ENCODE assay signal across 21 cellular contexts in the genomic region with DNA sequence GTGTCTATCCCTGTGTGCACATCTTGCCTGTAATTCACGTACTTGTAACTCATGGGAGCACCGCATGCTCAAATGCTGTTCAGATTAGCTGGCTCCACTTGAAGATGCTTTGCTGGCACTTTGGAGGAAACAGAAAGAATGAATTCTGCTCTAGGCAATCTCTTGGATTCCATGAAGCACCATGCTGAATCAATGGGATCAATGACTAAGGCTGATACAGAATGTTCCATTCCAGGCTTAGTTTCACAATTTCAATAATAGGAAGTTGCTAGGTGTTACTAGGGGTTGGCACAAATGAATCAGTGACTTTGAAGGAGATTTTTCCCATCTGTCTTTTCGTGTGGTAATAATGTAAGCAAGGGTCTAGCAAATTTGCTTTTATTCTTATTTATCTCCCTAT.
"Had no signal": no experiment of that assay in that cellular context is flagged by ENCODE, and none has a peak within 500 bp of the region (broad histone marks: within the 10 kb centered on the region; RNA-seq: fewer than 3 reads in every experiment).

No MANE protein-coding gene starts in this region.

- H3K27me3 ChIP-seq: gastrocnemius medialis, neutrophil, ovary, right atrium auricular region, upper lobe of right lung had no signal

- ATAC-seq: activated CD4-positive, alpha-beta T cell treated with anti-CD3 and anti-CD28 coated beads for 36 hours; activated T-cell treated with anti-CD3 and anti-CD28 coated beads, Interleukin-2, amount 50 U/mL, for 4 hours; gastrocnemius medialis; left ventricle myocardium superior; natural killer cell treated with Interleukin-12 subunit alpha and Interleukin-12 subunit beta and Interleukin-15 and Interleukin-18, amount 100 ng/mL, for 72 hours; psoas muscle; stimulated activated naive CD8-positive, alpha-beta T cell treated with anti-CD3 and anti-CD28 coated beads, Interleukin-15, Interleukin-2, amounts not matched to agents 100 U/mL and 50 U/mL, for 24 hours; upper lobe of right lung had no signal

- H3K27ac ChIP-seq: gastrocnemius medialis, neutrophil, ovary, psoas muscle, right atrium auricular region, upper lobe of right lung had no signal

- H3K4me3 ChIP-seq: gastrocnemius medialis, ovary, psoas muscle, right atrium auricular region, upper lobe of right lung had no signal

- H3K9me3 ChIP-seq: gastrocnemius medialis, neutrophil, ovary, psoas muscle, right atrium auricular region, upper lobe of right lung had no signal

- H3K36me3 ChIP-seq: gastrocnemius medialis, neutrophil, ovary, right atrium auricular region, upper lobe of right lung had no signal

- DNase-seq: activated B cell treated with CpG ODN at 0.5 μM for 24 hours; activated CD4-positive, alpha-beta T cell treated with anti-CD3 and anti-CD28 coated beads for 36 hours; activated CD4-positive, alpha-beta T cell treated with anti-CD3 and anti-CD28 coated beads, Interleukin-2, amount 50 U/mL, for 4 hours; activated CD8-positive, alpha-beta memory T cell treated with anti-CD3 and anti-CD28 coated beads, Interleukin-2, amount 50 U/mL, for 48 hours; activated naive CD4-positive, alpha-beta T cell treated with Interleukin-2 at 50 U/mL for 16 hours; activated naive CD8-positive, alpha-beta T cell treated with anti-CD3 and anti-CD28 coated beads for 36 hours; activated T-cell treated with anti-CD3 and anti-CD28 coated beads, Interleukin-2, amount 50 U/mL, for 4 hours; amygdala; gastrocnemius medialis; hippocampal formation; left ventricle myocardium superior; ovary; psoas muscle; stimulated activated CD4-positive, alpha-beta T cell treated with anti-CD3 and anti-CD28 coated beads, Interleukin-12 subunit alpha, Interleukin-12 subunit beta, amount 100 ng/mL, for 4 hours; stimulated activated CD4-positive, alpha-beta T cell treated with anti-CD3 and anti-CD28 coated beads, Interleukin-4, amount 100 ng/mL, for 4 hours; stimulated activated naive CD8-positive, alpha-beta T cell treated with anti-CD3 and anti-CD28 coated beads, Interleukin-15, Interleukin-2, amounts not matched to agents 100 U/mL and 50 U/mL, for 24 hours; T1000; upper lobe of right lung had no signal

- H3K4me1 ChIP-seq: upper lobe of right lung had no signal
